1 cellular context compared by ENCODE assay signal in genomic region chr16:85162478-85163277, GRCh38.
TF ChIP-seq lines count a peak whose summit lies in the region.

No MANE protein-coding gene starts in this region.

TF ChIP-seq in HepG2, 621 proteins besides CTCF, POLR2A, EP300 and RAD21 (continued from another document):
- peak; percentile 65 for TF ChIP-seq HNF1B (CRISPR knock-in tag; IDR thresholded peaks at IDR 0.05)
- TF ChIP-seq CBX5 (CRISPR knock-in tag; IDR thresholded peaks at IDR 0.05; ENCODE audit: borderline replicate concordance) = no peak
- TF ChIP-seq ZNF138 (CRISPR knock-in tag; IDR thresholded peaks at IDR 0.05; ENCODE audit: low read depth) = no peak
- TF ChIP-seq ZNF879 (CRISPR knock-in tag; IDR thresholded peaks at IDR 0.05) = peak; percentile 45; the same call in 1 of the 2 replicates
- TF ChIP-seq ZNF574 (CRISPR knock-in tag; IDR thresholded peaks at IDR 0.05) = no peak
- TF ChIP-seq ADNP (CRISPR knock-in tag; IDR thresholded peaks at IDR 0.05) = no peak
- TF ChIP-seq AHR (CRISPR knock-in tag; IDR thresholded peaks at IDR 0.05) = no peak
- no peak for TF ChIP-seq RBM22 (optimal IDR thresholded peaks at IDR 0.05; ENCODE audit: low read length)
- 0 out of 2 replicates have a peak, but pooled peaks have one; percentile 39 for TF ChIP-seq RXRA (CRISPR knock-in tag; IDR thresholded peaks at IDR 0.05)
- no peak for TF ChIP-seq KLF11 (CRISPR knock-in tag; IDR thresholded peaks at IDR 0.05)
- peak; percentile 59; the same call in 1 of the 2 replicates for TF ChIP-seq TBX2 (CRISPR knock-in tag; IDR thresholded peaks at IDR 0.05; ENCODE audit: borderline replicate concordance)
- no peak for TF ChIP-seq IRX3 (CRISPR knock-in tag; IDR thresholded peaks at IDR 0.05; ENCODE audit: borderline replicate concordance, low read depth)
- TF ChIP-seq ZNF205 (CRISPR knock-in tag; IDR thresholded peaks at IDR 0.05) = 0 out of 2 replicates have a peak, but pooled peaks have one; percentile 45
- peak; percentile 83 for TF ChIP-seq FOSL2 (CRISPR knock-in tag; IDR thresholded peaks at IDR 0.05)
- 0 out of 2 replicates have a peak, but pooled peaks have one; percentile 21 for TF ChIP-seq ZNF644 (CRISPR knock-in tag; IDR thresholded peaks at IDR 0.05; ENCODE audit: low read depth)
- TF ChIP-seq ZNF589 (CRISPR knock-in tag; conservative IDR thresholded peaks at IDR 0.05) = no peak
- TF ChIP-seq HMGA1 (CRISPR knock-in tag; conservative IDR thresholded peaks at IDR 0.05) = no peak
- TF ChIP-seq ZKSCAN8 (CRISPR knock-in tag; IDR thresholded peaks at IDR 0.05; ENCODE audit: borderline replicate concordance) = peak; percentile 94
- peak; percentile 41; the same call in 1 of the 2 replicates for TF ChIP-seq ZNF614 (CRISPR knock-in tag; IDR thresholded peaks at IDR 0.05; ENCODE audit: borderline replicate concordance)
- TF ChIP-seq SETDB1 (CRISPR knock-in tag; IDR thresholded peaks at IDR 0.05; ENCODE audit: borderline replicate concordance) = no peak
- no peak for TF ChIP-seq AGO1 (IDR thresholded peaks at IDR 0.05; ENCODE audit: low read depth, low read length, poor library complexity, severe bottlenecking)
- TF ChIP-seq TGIF2 (CRISPR knock-in tag; IDR thresholded peaks at IDR 0.05) = no peak
- no peak for TF ChIP-seq FOXK1 (CRISPR knock-in tag; IDR thresholded peaks at IDR 0.05; ENCODE audit: borderline replicate concordance, low read depth)
- no peak for TF ChIP-seq ZBTB3 (CRISPR knock-in tag; IDR thresholded peaks at IDR 0.05; ENCODE audit: borderline replicate concordance, low read depth)
- no peak for TF ChIP-seq ZNF850 (CRISPR knock-in tag; conservative IDR thresholded peaks at IDR 0.05)
- no peak for TF ChIP-seq THAP9 (CRISPR knock-in tag; IDR thresholded peaks at IDR 0.05; ENCODE audit: borderline replicate concordance)
- no peak for TF ChIP-seq TSC22D2 (CRISPR knock-in tag; IDR thresholded peaks at IDR 0.05; ENCODE audit: borderline replicate concordance)
- TF ChIP-seq EED (CRISPR knock-in tag; IDR thresholded peaks at IDR 0.05) = 0 out of 2 replicates have a peak, but pooled peaks have one; percentile 25
- TF ChIP-seq ZNF670 (CRISPR knock-in tag; IDR thresholded peaks at IDR 0.05; ENCODE audit: borderline replicate concordance) = no peak
- TF ChIP-seq PPARG (CRISPR knock-in tag; conservative IDR thresholded peaks at IDR 0.05) = no peak
- TF ChIP-seq TBX3 (IDR thresholded peaks at IDR 0.05; ENCODE audit: borderline replicate concordance) = no peak
- TF ChIP-seq BCL3 (CRISPR knock-in tag; IDR thresholded peaks at IDR 0.05) = no peak
- TF ChIP-seq ZNF740 (CRISPR knock-in tag; IDR thresholded peaks at IDR 0.05) = no peak
